ENCODE assay signal across 8 cellular contexts in the genomic region with DNA sequence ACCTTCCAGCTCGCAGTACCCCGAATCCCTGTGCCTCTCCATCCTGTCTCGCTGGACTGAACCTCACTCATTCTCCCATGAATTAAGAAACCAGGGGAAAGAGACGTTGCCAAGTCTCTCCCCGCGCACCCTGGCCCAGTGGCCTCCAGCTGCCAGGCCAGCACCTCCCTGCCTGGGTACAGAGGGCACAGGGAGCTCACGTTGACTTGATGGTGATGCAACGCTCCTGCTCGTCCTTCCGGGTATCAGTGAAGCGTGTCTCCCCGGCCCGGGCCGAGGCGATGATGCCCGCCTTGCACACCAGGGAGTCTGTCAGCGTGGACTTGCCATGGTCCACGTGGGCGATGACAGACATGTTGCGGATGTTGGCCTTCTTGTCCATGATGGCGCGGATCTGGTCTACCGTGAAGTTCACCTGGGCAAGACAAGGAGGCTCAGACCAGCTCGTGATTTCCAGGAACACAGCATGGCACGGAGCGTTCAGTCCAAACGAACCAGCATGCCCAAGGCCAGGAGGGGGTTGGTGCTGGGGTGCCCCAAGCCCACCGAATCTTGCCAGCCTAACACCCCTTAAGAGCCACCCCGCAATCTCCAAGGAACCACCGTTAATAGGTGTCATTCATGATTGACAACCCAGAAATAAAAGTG. TPM values are rescaled to one million over a fixed set of nuclear protein-coding genes. Genes with fewer than 3 reads are reported as not detected.
DNase-seq lines count a peak whose midpoint lies in the region; ATAC-seq and FAIRE-seq lines count a peak whose summit lies in the region.

No MANE protein-coding gene starts in this region.

- no peaks in the 10 kb centered on the region for H3K9me3 ChIP-seq in CD4-positive, CD25-positive, alpha-beta regulatory T cell (ENCODE audit: control insufficient read depth in 2 of 2, low read length in 2 of 2)
- H3K9me3 ChIP-seq in skeletal muscle tissue (ENCODE audit: control insufficient read depth in 3 of 3, low read length in 3 of 3): no peaks in the 10 kb centered on the region

- H3K27me3 ChIP-seq in CD4-positive, CD25-positive, alpha-beta regulatory T cell (ENCODE audit: control insufficient read depth, insufficient read depth, low read length): no peaks in the 10 kb centered on the region
- no peaks in the 10 kb centered on the region for H3K27me3 ChIP-seq in skeletal muscle tissue (ENCODE audit: control insufficient read depth in 3 of 3, insufficient read depth in 3 of 3, low read length in 3 of 3)

- H3K4me3 ChIP-seq in CD4-positive, CD25-positive, alpha-beta regulatory T cell (ENCODE audit: low read depth, low read length): peak overlapping the region; percentile 98
- H3K4me3 ChIP-seq in skeletal muscle tissue (ENCODE audit: low read length in 3 of 3): peak overlapping the region; percentile 88 to 97 (median 95)

- peaks cover 58% of the 10 kb centered on the region for H3K4me1 ChIP-seq in CD4-positive, CD25-positive, alpha-beta regulatory T cell (ENCODE audit: control insufficient read depth, insufficient read depth, low read length, poor library complexity, severe bottlenecking)
- H3K4me1 ChIP-seq in skeletal muscle tissue (ENCODE audit: control insufficient read depth in 3 of 3, insufficient read depth in 3 of 3, low read length in 3 of 3): peaks cover 42 to 60% (median 52%) of the 10 kb centered on the region in 3 donors

- peak overlapping the region; percentile 97 to 98 (median 98) for H3K4me3 Mint-ChIP-seq in CD4-positive, CD25-positive, alpha-beta regulatory T cell
- H3K4me3 Mint-ChIP-seq in activated naive CD4-positive, alpha-beta T cell treated with anti-CD3 and anti-CD28 coated beads, Interleukin-2, amount 50 U/mL, for 24 hours: peak overlapping the region; percentile 98

- H3K27ac Mint-ChIP-seq in CD4-positive, CD25-positive, alpha-beta regulatory T cell: peak overlapping the region; percentile 95 to 98 (median 97)
- peak overlapping the region; percentile 98 for H3K27ac Mint-ChIP-seq in activated naive CD4-positive, alpha-beta T cell treated with anti-CD3 and anti-CD28 coated beads, Interleukin-2, amount 50 U/mL, for 24 hours

- peaks cover 13% of the 10 kb centered on the region for H3K27me3 Mint-ChIP-seq in CD4-positive, CD25-positive, alpha-beta regulatory T cell
- no peaks in the 10 kb centered on the region for H3K27me3 Mint-ChIP-seq in activated naive CD4-positive, alpha-beta T cell treated with anti-CD3 and anti-CD28 coated beads, Interleukin-2, amount 50 U/mL, for 24 hours

- DNase-seq in CD4-positive, CD25-positive, alpha-beta regulatory T cell: peak in 2 of 3 donors; percentile 9 to 28
- no peak for DNase-seq in HTR-8/SVneo (ENCODE audit: insufficient read length, low spot score)
- peak; percentile 53 for DNase-seq in hepatic stellate cell (ENCODE audit: low spot score)
- DNase-seq in pons (ENCODE audit: low spot score): no peak
- no peak for DNase-seq in NCI-H187 (lab: John Stamatoyannopoulos, UW)

- peaks cover 0 to 2% (median 0%) of the 10 kb centered on the region in 7 donors for H3K9me3 Mint-ChIP-seq in CD4-positive, CD25-positive, alpha-beta regulatory T cell
- H3K9me3 Mint-ChIP-seq in activated naive CD4-positive, alpha-beta T cell treated with anti-CD3 and anti-CD28 coated beads, Interleukin-2, amount 50 U/mL, for 24 hours: no peaks in the 10 kb centered on the region

- no peak for ATAC-seq in CD4-positive, CD25-positive, alpha-beta regulatory T cell (ENCODE audit: low read depth in 2 of 2)
- ATAC-seq in GM21447 (IDR thresholded peaks at IDR 0.05; ENCODE audit: unreplicated experiment): no peak

- H3K27ac ChIP-seq in CD4-positive, CD25-positive, alpha-beta regulatory T cell (ENCODE audit: insufficient read depth, low read length, poor library complexity, severe bottlenecking): peak overlapping the region; percentile 90
- H3K27ac ChIP-seq in skeletal muscle tissue (ENCODE audit: low read depth, low read length): peak overlapping the region; percentile 98

- H3K4me1 Mint-ChIP-seq in CD4-positive, CD25-positive, alpha-beta regulatory T cell: peaks cover 15 to 59% (median 37%) of the 10 kb centered on the region in 4 donors
- peaks cover 51% of the 10 kb centered on the region for H3K4me1 Mint-ChIP-seq in activated naive CD4-positive, alpha-beta T cell treated with anti-CD3 and anti-CD28 coated beads, Interleukin-2, amount 50 U/mL, for 24 hours

- peak overlapping the region; percentile 91 to 93 (median 92) for H3K9ac ChIP-seq in skeletal muscle tissue (ENCODE audit: low read depth in 1 of 3, low read length in 3 of 3)

- peaks cover 52% of the 10 kb centered on the region for H3K36me3 ChIP-seq in CD4-positive, CD25-positive, alpha-beta regulatory T cell (ENCODE audit: control insufficient read depth, insufficient read depth, low read length)
- H3K36me3 ChIP-seq in skeletal muscle tissue (ENCODE audit: control insufficient read depth in 3 of 3, insufficient read depth in 3 of 3, low read length in 3 of 3): peaks cover 52 to 55% (median 53%) of the 10 kb centered on the region in 3 donors

- peak; percentile 9 for FAIRE-seq in HTR-8/SVneo (lab: Jason Lieb, UNC)

- peaks cover 22% of the 10 kb centered on the region for H3K36me3 Mint-ChIP-seq in CD4-positive, CD25-positive, alpha-beta regulatory T cell
- peaks cover 29% of the 10 kb centered on the region for H3K36me3 Mint-ChIP-seq in activated naive CD4-positive, alpha-beta T cell treated with anti-CD3 and anti-CD28 coated beads, Interleukin-2, amount 50 U/mL, for 24 hours

RNA-seq across cellular contexts. Expression of a gene that starts 1.2 kb away (rescaled TPM):
- 2,369 TPM for total RNA-seq in CD4-positive, CD25-positive, alpha-beta regulatory T cell
- 100 to 1,000 TPM; 564 to 602 (median 587) TPM for polyA plus RNA-seq in CD4-positive, CD25-positive, alpha-beta regulatory T cell
- total RNA-seq in skeletal muscle tissue: 4,276 TPM

RNA-seq across cellular contexts. Expression of a gene that starts 13.2 kb away (rescaled TPM):
- 42.3 TPM for total RNA-seq in CD4-positive, CD25-positive, alpha-beta regulatory T cell
- 10 to 100 TPM; 20.7 to 31.3 (median 24.6) TPM for polyA plus RNA-seq in CD4-positive, CD25-positive, alpha-beta regulatory T cell
- 63.7 TPM for total RNA-seq in skeletal muscle tissue

RNA-seq across cellular contexts. Expression of a gene that starts 23.5 kb away (rescaled TPM):
- 25.4 TPM for total RNA-seq in CD4-positive, CD25-positive, alpha-beta regulatory T cell
- polyA plus RNA-seq in CD4-positive, CD25-positive, alpha-beta regulatory T cell: 10 to 100 TPM in 1 of 4 donors, 1 to 10 TPM in 3; 4.1 to 10.4 (median 4.4) TPM
- total RNA-seq in skeletal muscle tissue: 19.3 TPM

RNA-seq across cellular contexts. Expression of a gene that starts 51.2 kb away (rescaled TPM):
- total RNA-seq in CD4-positive, CD25-positive, alpha-beta regulatory T cell: not detected
- not detected for polyA plus RNA-seq in CD4-positive, CD25-positive, alpha-beta regulatory T cell
- total RNA-seq in skeletal muscle tissue: 48.5 TPM

Comparison
In these comparisons a context has a peak if more than half of its experiments do, and no peak if none do; other contexts are left out.
1. DNase-seq: peak in CD4-positive, CD25-positive, alpha-beta regulatory T cell (2 of 3) and hepatic stellate cell (single experiment); none in HTR-8/SVneo (single experiment), pons (single experiment) and NCI-H187 (0 of 2).